ENCODE assay signal across 17 cellular contexts in genomic region chr2:240227538-240228428, GRCh38.
DNase-seq lines count a peak whose midpoint lies in the region; ATAC-seq and TF ChIP-seq lines count a peak whose summit lies in the region.
"Had no signal": no experiment of that assay in that cellular context is flagged by ENCODE, and none has a peak within 500 bp of the region (broad histone marks: within the 10 kb centered on the region; RNA-seq: fewer than 3 reads in every experiment).

No MANE protein-coding gene starts in this region.

- TF ChIP-seq POLR2A in testis (IDR thresholded peaks at IDR 0.05): no peak

- 92 to 93% methylated on average over 10 to 14 of the region's 14 CpGs for WGBS in testis, 2 donors

- TF ChIP-seq CTCF in osteoblast (IDR thresholded peaks at IDR 0.05; ENCODE audit: extremely low read depth, low read depth, low read length): no peak
- TF ChIP-seq CTCF in testis (IDR thresholded peaks at IDR 0.05): no peak

- H3K79me2 ChIP-seq in osteoblast (ENCODE audit: insufficient read depth, low read length): no peaks in the 10 kb centered on the region

- ATAC-seq in activated CD4-positive, CD25-positive, alpha-beta regulatory T cell treated with anti-CD3 and anti-CD28 coated beads, Interleukin-2, amount 50 U/mL, for 24 hours: no peak
- ATAC-seq in left ventricle myocardium superior: no peak
- ATAC-seq in Right ventricle myocardium superior (ENCODE audit: poor library complexity): no peak
- ATAC-seq: K562 had no signal

- no peaks in the 10 kb centered on the region for H3K36me3 ChIP-seq in osteoblast (ENCODE audit: insufficient read depth, low read length)
- no peaks in the 10 kb centered on the region for H3K36me3 ChIP-seq in testis (ENCODE audit: low read depth, missing control alignments)

- H3K9me3 ChIP-seq in osteoblast (ENCODE audit: low read depth, low read length) (peaks cover 4% of the 10 kb centered on the region), testis (no peaks in the 10 kb centered on the region)

- peaks cover 13% of the 10 kb centered on the region for H3K27me3 ChIP-seq in osteoblast (ENCODE audit: insufficient read depth, low read length)
- H3K27me3 ChIP-seq in testis: no peaks in the 10 kb centered on the region

- H3K4me1 ChIP-seq in osteoblast (ENCODE audit: insufficient read depth, low read length) (peaks cover 9% of the 10 kb centered on the region), testis (no peaks in the 10 kb centered on the region)

- no peak overlapping the region for H3K4me2 ChIP-seq in osteoblast (ENCODE audit: insufficient read depth, low read length)
- H3K4me2 ChIP-seq: PC-9 had no signal

- H4K20me1 ChIP-seq in osteoblast (ENCODE audit: insufficient read depth, low read length): no peaks in the 10 kb centered on the region

- H3K27ac ChIP-seq in osteoblast (ENCODE audit: low read depth, low read length) (no peak overlapping the region), testis (no peak overlapping the region)
- H3K27ac ChIP-seq: 22Rv1, HL-60, PC-9 had no signal

- no peak overlapping the region for H2AFZ ChIP-seq in osteoblast (ENCODE audit: low read length)
- H2AFZ ChIP-seq: PC-9 had no signal

- DNase-seq in activated CD4-positive, CD25-positive, alpha-beta regulatory T cell treated with anti-CD3 and anti-CD28 coated beads, Interleukin-2, amount 50 U/mL, for 72 hours: peak; percentile 21
- DNase-seq in left ventricle myocardium superior (peak; percentile 21), Right ventricle myocardium superior (no peak), osteoblast (ENCODE audit: insufficient read length, low spot score, missing footprints) (peak; percentile 59), testis (peak; percentile 3), T-helper 2 cell (no peak)
- DNase-seq in activated naive CD4-positive, alpha-beta T cell treated with anti-CD3 and anti-CD28 coated beads, Interleukin-2, amount 50 U/mL, for 16 hours: no peak
- DNase-seq: DMS 273 treated with DMSO at 0.1 percent for 48 hours, NCI-H1048, NCI-H1694, NCI-H2107, NCI-H526 treated with DMSO at 0.1 percent for 48 hours had no signal

- intact Hi-C loops in left ventricle myocardium superior (cut with micrococcal nuclease): no loop called here
- intact Hi-C loops in Right ventricle myocardium superior (cut with DNase I): no loop called here
- intact Hi-C loops in testis (cut with DNase I; ENCODE audit: low total_unique reads): no loop called here

- H3K4me3 ChIP-seq in osteoblast (ENCODE audit: insufficient read depth, low read length) (no peak overlapping the region), testis (no peak overlapping the region)
- H3K4me3 ChIP-seq: K562, PC-9 had no signal

Comparison
In these comparisons a context has a peak if more than half of its experiments do, and no peak if none do; other contexts are left out.
1. DNase-seq: peak in activated CD4-positive, CD25-positive, alpha-beta regulatory T cell treated with anti-CD3 and anti-CD28 coated beads, Interleukin-2, amount 50 U/mL, for 72 hours (single experiment), left ventricle myocardium superior (single experiment), osteoblast (single experiment) and testis (single experiment); none in Right ventricle myocardium superior (single experiment), activated naive CD4-positive, alpha-beta T cell treated with anti-CD3 and anti-CD28 coated beads, Interleukin-2, amount 50 U/mL, for 16 hours (single experiment) and T-helper 2 cell (0 of 5).